9 cellular contexts compared by ENCODE assay signal in the genomic region with DNA sequence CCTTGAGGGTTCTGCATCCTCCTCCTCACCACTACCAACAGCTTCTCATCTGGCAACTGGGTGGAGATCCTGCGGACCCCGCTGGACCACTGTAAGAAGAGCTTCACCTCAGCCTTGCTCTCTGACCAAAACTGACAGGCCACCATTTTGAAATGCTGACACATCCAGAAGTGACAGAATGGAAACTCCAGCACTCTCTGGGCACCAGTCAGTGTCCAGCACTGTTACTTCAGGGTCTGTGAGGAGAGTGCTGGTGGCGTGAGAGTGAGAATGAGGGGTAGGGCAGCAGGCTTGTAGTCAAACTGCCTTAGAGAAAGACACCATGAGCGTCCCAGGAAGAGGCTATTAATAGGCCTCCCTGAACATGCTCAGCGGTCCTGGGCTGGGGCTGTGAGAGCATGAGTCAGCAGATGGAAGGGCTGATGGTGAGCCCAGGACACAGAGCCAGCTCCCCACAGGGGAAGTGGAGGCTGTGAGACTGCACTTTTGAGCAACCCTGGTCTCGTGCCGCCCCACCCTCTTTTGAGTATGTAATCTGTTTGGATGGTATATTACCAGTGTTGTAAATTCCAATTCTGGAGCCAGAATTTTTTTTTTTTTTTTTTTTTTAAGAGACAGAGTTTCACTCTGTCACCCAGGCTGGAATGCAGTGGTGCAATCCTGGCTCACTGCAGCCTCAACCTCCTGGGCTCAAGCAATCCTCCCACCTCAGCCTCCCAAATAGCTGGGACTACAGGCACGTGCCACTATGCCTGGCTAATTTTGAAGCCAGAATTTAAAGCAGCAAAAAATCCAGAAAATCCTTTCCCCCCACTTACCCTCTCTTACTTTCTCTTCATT. TPM values are rescaled to one million over a fixed set of nuclear protein-coding genes. Genes with fewer than 3 reads are reported as not detected.
A peak's percentile ranks its signal among the peaks of the same experiment; 100 is the strongest.
DNase-seq lines count a peak whose midpoint lies in the region; ATAC-seq, FAIRE-seq and TF ChIP-seq lines count a peak whose summit lies in the region.
"Had no signal": no experiment of that assay in that cellular context is flagged by ENCODE, and none has a peak within 500 bp of the region (broad histone marks: within the 10 kb centered on the region; RNA-seq: fewer than 3 reads in every experiment).

No MANE protein-coding gene starts in this region.

- H3K4me3 Mint-ChIP-seq in activated T-cell treated with anti-CD3 and anti-CD28 coated beads, Interleukin-2, amount 50 U/mL, for 72 hours, result no peak overlapping the region
- H3K4me3 Mint-ChIP-seq: activated naive CD8-positive, alpha-beta T cell had no signal

- FAIRE-seq in D721Med (lab: Jason Lieb, UNC), result no peak

- no peaks in the 10 kb centered on the region for H3K36me3 ChIP-seq in BE2C
- no peaks in the 10 kb centered on the region for H3K36me3 ChIP-seq in MG63

- no peaks in the 10 kb centered on the region for H3K27me3 Mint-ChIP-seq in activated T-cell treated with anti-CD3 and anti-CD28 coated beads, Interleukin-2, amount 50 U/mL, for 72 hours (ENCODE audit: low read depth)
- H3K27me3 Mint-ChIP-seq: activated naive CD8-positive, alpha-beta T cell had no signal

- H3K27me3 ChIP-seq in BE2C (no peaks in the 10 kb centered on the region), MG63 (no peaks in the 10 kb centered on the region)

- H3K9me3 Mint-ChIP-seq in activated T-cell treated with anti-CD3 and anti-CD28 coated beads, Interleukin-2, amount 50 U/mL, for 72 hours, result no peaks in the 10 kb centered on the region

- no peak overlapping the region for H3K4me3 ChIP-seq in BE2C (ENCODE audit: low read depth, low read length)
- H3K4me3 ChIP-seq in MG63, result no peak overlapping the region

- H3K27ac Mint-ChIP-seq in activated T-cell treated with anti-CD3 and anti-CD28 coated beads, Interleukin-2, amount 50 U/mL, for 72 hours, result no peak overlapping the region
- H3K27ac Mint-ChIP-seq: activated naive CD8-positive, alpha-beta T cell had no signal

- H3K9me3 ChIP-seq in BE2C (no peaks in the 10 kb centered on the region), MG63 (no peaks in the 10 kb centered on the region)

- DNase-seq in BE2C (peak; percentile 56), MG63 (peak; percentile 100), cerebellar cortex (ENCODE audit: low spot score) (peak; percentile 25), medulla oblongata (ENCODE audit: extremely low spot score) (peak; percentile 69), D721Med (ENCODE audit: insufficient read length, low spot score) (no peak), ecto neural progenitor cell (ENCODE audit: low spot score) (no peak)
- no peak for DNase-seq in activated T-cell treated with anti-CD3 and anti-CD28 coated beads, Interleukin-2, amount 50 U/mL, for 72 hours

- no peak for TF ChIP-seq CTCF in BE2C (IDR thresholded peaks at IDR 0.05; ENCODE audit: low read depth, low read length)
- no peak for TF ChIP-seq CTCF in D721Med (IDR thresholded peaks at IDR 0.05; ENCODE audit: insufficient read depth, missing control alignments)

- H3K4me1 Mint-ChIP-seq in activated T-cell treated with anti-CD3 and anti-CD28 coated beads, Interleukin-2, amount 50 U/mL, for 72 hours (ENCODE audit: low read depth), result no peaks in the 10 kb centered on the region

- H3K36me3 Mint-ChIP-seq in activated T-cell treated with anti-CD3 and anti-CD28 coated beads, Interleukin-2, amount 50 U/mL, for 72 hours (ENCODE audit: insufficient read depth in 2 of 2), result no peaks in the 10 kb centered on the region
- H3K36me3 Mint-ChIP-seq: activated naive CD8-positive, alpha-beta T cell had no signal

- peaks cover 16% of the 10 kb centered on the region for H3K4me1 ChIP-seq in BE2C

- no peak for ATAC-seq in HG03457 (IDR thresholded peaks at IDR 0.05; ENCODE audit: unreplicated experiment)
- no peak for ATAC-seq in activated T-cell treated with anti-CD3 and anti-CD28 coated beads, Interleukin-2, amount 50 U/mL, for 72 hours (replicated peaks in 1 of 2)

RNA-seq across cellular contexts. Expression of gene SLC30A1, which starts 34.4 kb away (rescaled TPM):
- 13.0 TPM for polyA plus RNA-seq in BE2C (2012; ENCODE audit: insufficient read depth, insufficient read length, low read depth)
- 45.2 and 54.0 TPM in 2 replicates for total RNA-seq in MG63 (2014; rRNA removed; shearing (Covaris generic); ENCODE audit: low replicate concordance)
- total RNA-seq in activated T-cell treated with anti-CD3 and anti-CD28 coated beads, Interleukin-2, amount 50 U/mL, for 72 hours, result 1 to 10 TPM; 8.0 to 8.6 TPM

Comparison
In these comparisons a context has a peak if more than half of its experiments do, and no peak if none do; other contexts are left out.
1. DNase-seq: peak in BE2C (single experiment), MG63 (single experiment), cerebellar cortex (single experiment) and medulla oblongata (single experiment); none in D721Med (single experiment), ecto neural progenitor cell (single experiment) and activated T-cell treated with anti-CD3 and anti-CD28 coated beads, Interleukin-2, amount 50 U/mL, for 72 hours (0 of 2).